Comparison of ENCODE assay signal across 8 cellular contexts in genomic region chr19:10543059-10543419, GRCh38. TPM values are rescaled to one million over a fixed set of nuclear protein-coding genes. Genes with fewer than 3 reads are reported as not detected.
DNase-seq lines count a peak whose midpoint lies in the region; ATAC-seq and TF ChIP-seq lines count a peak whose summit lies in the region.

No MANE protein-coding gene starts in this region.

- H3K4me2 ChIP-seq in OCI-LY3 (ENCODE audit: low read length) = peak overlapping the region; percentile 73

- H3K4me1 ChIP-seq in OCI-LY3 (ENCODE audit: low read length) (peaks cover 10% of the 10 kb centered on the region), psoas muscle (peaks cover 11% of the 10 kb centered on the region)

- TF ChIP-seq CTCF in GM12864 (IDR thresholded peaks at IDR 0.05; ENCODE audit: low read depth, low read length, missing control alignments) (no peak), OCI-LY3 (IDR thresholded peaks at IDR 0.05; ENCODE audit: low read depth, low read length) (no peak), epithelial cell of esophagus (IDR thresholded peaks at IDR 0.05; ENCODE audit: insufficient read depth, low read depth, low read length, missing control alignments) (no peak), psoas muscle (IDR thresholded peaks at IDR 0.05) (no peak)

- peak overlapping the region; percentile 86 for H3K9ac ChIP-seq in OCI-LY3 (ENCODE audit: low read length)

- intact Hi-C loops in psoas muscle (cut with DNase I) = loop anchor here in 1 of 2 donors (5.0 kb wide), 1 partner anchor 36 kb away; no protein-coding TSS in a partner anchor

- H3K9me3 ChIP-seq in OCI-LY3 (ENCODE audit: insufficient read depth, low read length) (no peaks in the 10 kb centered on the region), psoas muscle (no peaks in the 10 kb centered on the region)

- H3K4me3 ChIP-seq in GM12864 (ENCODE audit: low read depth, low read length) = 0 out of 2 replicates have a peak overlapping the region, but pooled peaks have one; percentile 86
- peak overlapping the region; percentile 90 for H3K4me3 ChIP-seq in OCI-LY3 (ENCODE audit: low read length)
- peak overlapping the region; percentile 83 for H3K4me3 ChIP-seq in epithelial cell of esophagus (ENCODE audit: low read length)
- H3K4me3 ChIP-seq in psoas muscle = peak overlapping the region; percentile 81

- ATAC-seq in psoas muscle (no peak), HG03342 (IDR thresholded peaks at IDR 0.05; ENCODE audit: unreplicated experiment) (no peak)

- H3K36me3 ChIP-seq in OCI-LY3 (replicated peaks; ENCODE audit: low read depth, low read length) = no peaks in the 10 kb centered on the region
- peaks cover 0 to 29% of the 10 kb centered on the region in 2 donors for H3K36me3 ChIP-seq in psoas muscle (ENCODE audit: insufficient read depth in 1 of 2, low read depth in 1 of 2)

- 59 to 60% (median 60%) methylated on average over 8 of the region's 8 CpGs for WGBS in psoas muscle, 3 donors

- H3K27ac ChIP-seq in OCI-LY3 (ENCODE audit: low read length) = no peak overlapping the region
- peak overlapping the region; percentile 85 for H3K27ac ChIP-seq in psoas muscle

- H2AFZ ChIP-seq in OCI-LY3 (ENCODE audit: low read depth, low read length) = peak overlapping the region; percentile 71; the same call in 1 of the 2 replicates

- no peaks in the 10 kb centered on the region for H4K20me1 ChIP-seq in OCI-LY3 (ENCODE audit: insufficient read depth, low read length)

- H3K27me3 ChIP-seq in OCI-LY3 (ENCODE audit: low read depth, low read length) = peaks cover 9% of the 10 kb centered on the region
- no peaks in the 10 kb centered on the region for H3K27me3 ChIP-seq in psoas muscle (ENCODE audit: insufficient read depth in 3 of 3, low read length in 2 of 3)

- peaks cover 12% of the 10 kb centered on the region for H3K79me2 ChIP-seq in OCI-LY3 (ENCODE audit: low read length)

- no peak for DNase-seq in GM12864 (ENCODE audit: low read depth)
- no peak for DNase-seq in epithelial cell of esophagus (ENCODE audit: low read depth)
- no peak for DNase-seq in psoas muscle
- DNase-seq in foreskin melanocyte = no peak
- DNase-seq in NK-92 treated with Interleukin-12 subunit alpha and Interleukin-12 subunit beta, amount 100 ng/mL, for 24 hours (lab: John Stamatoyannopoulos, UW) = no peak
- DNase-seq in activated CD4-positive, CD25-positive, alpha-beta regulatory T cell (lab: John Stamatoyannopoulos, UW) = no peak

RNA-seq across cellular contexts. Expression of gene ATG4D, which starts 0.7 kb away (rescaled TPM):
- total RNA-seq in psoas muscle = 10 to 100 TPM; 42.5 to 71.8 (median 60.8) TPM
- polyA plus RNA-seq in psoas muscle = 10 to 100 TPM; 49.3 to 95.7 (median 72.8) TPM

RNA-seq across cellular contexts. Expression of gene KRI1, which starts 22.8 kb away (rescaled TPM):
- 10 to 100 TPM; 17.3 to 20.6 (median 20.3) TPM for total RNA-seq in psoas muscle
- 10 to 100 TPM; 14.8 to 21.6 (median 20.1) TPM for polyA plus RNA-seq in psoas muscle

RNA-seq across cellular contexts. Expression of gene CDKN2D, which starts 25.7 kb away (rescaled TPM):
- 10 to 100 TPM in 3 of 4 donors, 1 to 10 TPM in 1; 6.1 to 13.1 (median 11.8) TPM for total RNA-seq in psoas muscle
- 10 to 100 TPM; 18.0 to 29.2 (median 22.7) TPM for polyA plus RNA-seq in psoas muscle

RNA-seq across cellular contexts. Expression of gene S1PR5, which starts 25.8 kb away (rescaled TPM):
- under 1 TPM; 0.15 to 0.30 (median 0.17) TPM for total RNA-seq in psoas muscle
- polyA plus RNA-seq in psoas muscle = under 1 TPM; 0.07 to 0.12 (median 0.08) TPM

RNA-seq across cellular contexts. Expression of gene KEAP1, which starts 39.9 kb away (rescaled TPM):
- total RNA-seq in psoas muscle = 100 to 1,000 TPM; 109 to 208 (median 169) TPM
- 100 to 1,000 TPM; 154 to 242 (median 205) TPM for polyA plus RNA-seq in psoas muscle
